Comparison of ENCODE assay signal across 32 cellular contexts in genomic region chr12:58359084-58359483, GRCh38.
A peak's percentile ranks its signal among the peaks of the same experiment; 100 is the strongest.
DNase-seq lines count a peak whose midpoint lies in the region; ATAC-seq, FAIRE-seq and TF ChIP-seq lines count a peak whose summit lies in the region.
"Had no signal": no experiment of that assay in that cellular context is flagged by ENCODE, and none has a peak within 500 bp of the region (broad histone marks: within the 10 kb centered on the region; RNA-seq: fewer than 3 reads in every experiment).

No MANE protein-coding gene starts in this region.

- no peak for FAIRE-seq in kidney (lab: Jason Lieb, UNC)
- FAIRE-seq: A204.1, endothelial cell of umbilical vein, GM19239 had no signal

- no peaks in the 10 kb centered on the region for H3K4me1 ChIP-seq in right cardiac atrium (ENCODE audit: control insufficient read depth, insufficient read depth, low read length)
- no peaks in the 10 kb centered on the region for H3K4me1 ChIP-seq in kidney (ENCODE audit: control insufficient read depth in 1 of 2, insufficient read depth in 1 of 2, low read depth in 1 of 2, low read length in 2 of 2)
- H3K4me1 ChIP-seq: BLaER1 treated with 17β-estradiol and CSF1 and Interleukin-3, amounts not matched to agents 10 nM and 100 nM; gastrocnemius medialis; left lung; psoas muscle; uterus had no signal

- H3K36me3 ChIP-seq in kidney (ENCODE audit: control insufficient read depth in 1 of 2, insufficient read depth in 2 of 2, low read length in 2 of 2) (no peaks in the 10 kb centered on the region), MG63 (no peaks in the 10 kb centered on the region; the same call in 1 of the 2 replicates)
- H3K36me3 ChIP-seq: BLaER1 treated with 17β-estradiol and CSF1 and Interleukin-3, amounts not matched to agents 10 nM and 100 nM; gastrocnemius medialis; left lung; thoracic aorta; uterus had no signal

- H3K9me3 ChIP-seq in right cardiac atrium (ENCODE audit: control insufficient read depth, low read length) (no peaks in the 10 kb centered on the region), kidney (ENCODE audit: control insufficient read depth in 1 of 2, low read length in 2 of 2) (no peaks in the 10 kb centered on the region), MG63 (peaks cover 3% of the 10 kb centered on the region; the same call in 1 of the 2 replicates)
- H3K9me3 ChIP-seq: gastrocnemius medialis, left lung, psoas muscle, thoracic aorta, uterus had no signal

- POLR2A ChIA-PET in GM10248 (lab: Yijun Ruan, JAX), result no interaction called here

- CTCF ChIA-PET in GM10248 (lab: Yijun Ruan, JAX), result interaction anchor here (1.3 to 1.7 kb wide), 3 partner anchors 9 to 21 kb away, joined by 4 to 5 read pairs (median 5); no protein-coding TSS in a partner anchor

- no peaks in the 10 kb centered on the region for H3K27me3 ChIP-seq in right cardiac atrium (ENCODE audit: control insufficient read depth, insufficient read depth)
- H3K27me3 ChIP-seq in MG63, result no peaks in the 10 kb centered on the region
- H3K27me3 ChIP-seq: BLaER1 treated with 17β-estradiol and CSF1 and Interleukin-3, amounts not matched to agents 10 nM and 100 nM; gastrocnemius medialis; left lung; uterus had no signal

- intact Hi-C loops in right cardiac atrium (cut with DNase I) (no loop called here), cardiac septum (cut with DNase I) (no loop called here), kidney (cut with DNase I) (loop anchor here (10.0 kb wide), 1 partner anchor 176 kb away; no protein-coding TSS in a partner anchor)

- WGBS in right cardiac atrium, result 53% methylated on average over 8 of the region's 8 CpGs

- H3K9ac ChIP-seq in kidney (ENCODE audit: low read length in 2 of 2), result no peak overlapping the region
- H3K9ac ChIP-seq: BLaER1 treated with 17β-estradiol and CSF1 and Interleukin-3, amounts not matched to agents 10 nM and 100 nM had no signal

- no peak overlapping the region for H3K27ac ChIP-seq in right cardiac atrium (ENCODE audit: low read length)
- no peak overlapping the region for H3K27ac ChIP-seq in kidney (ENCODE audit: low read depth in 2 of 2, low read length in 2 of 2)
- H3K27ac ChIP-seq: BLaER1 treated with 17β-estradiol and CSF1 and Interleukin-3, amounts not matched to agents 10 nM and 100 nM; gastrocnemius medialis; left lung; psoas muscle; thoracic aorta; uterus had no signal

- ATAC-seq in right cardiac atrium (peak in 1 of 2 donors; percentile 55), HG03460 (IDR thresholded peaks at IDR 0.05; ENCODE audit: unreplicated experiment) (no peak)
- ATAC-seq: activated CD8-positive, alpha-beta memory T cell treated with anti-CD3 and anti-CD28 coated beads, Interleukin-2, amount 10 ng/mL, durations not matched to agents 7 days and 5 days; activated naive CD8-positive, alpha-beta T cell treated with anti-CD3 and anti-CD28 coated beads, Interleukin-2, amount 50 U/mL, for 24 hours; gastrocnemius medialis; left lung; psoas muscle; stimulated activated naive CD8-positive, alpha-beta T cell treated with anti-CD3 and anti-CD28 coated beads, Interleukin-15, Interleukin-2, amounts not matched to agents 100 U/mL and 50 U/mL, for 24 hours had no signal

- TF ChIP-seq CTCF in kidney (IDR thresholded peaks at IDR 0.05; ENCODE audit: borderline replicate concordance, extremely low read depth, insufficient read depth) (no peak), GM10248 (IDR thresholded peaks at IDR 0.05; ENCODE audit: control extremely low read depth, extremely low read depth, low read depth, missing control alignments) (no peak)

- H3K4me3 ChIP-seq in right cardiac atrium (ENCODE audit: low read length), result no peak overlapping the region
- H3K4me3 ChIP-seq in kidney (ENCODE audit: low read length in 2 of 2), result no peak overlapping the region
- H3K4me3 ChIP-seq in MG63, result no peak overlapping the region
- H3K4me3 ChIP-seq: BLaER1 treated with 17β-estradiol and CSF1 and Interleukin-3, amounts not matched to agents 10 nM and 100 nM; gastrocnemius medialis; left lung; psoas muscle; thoracic aorta; uterus had no signal

- DNase-seq in right cardiac atrium (peak; percentile 27 to 72 (median 63)), cardiac septum (ENCODE audit: low spot score) (no peak), dedifferentiated amniotic fluid mesenchymal stem cell (ENCODE audit: extremely low spot score) (peak; percentile 86), kidney (peak; percentile 72), GM10248 (ENCODE audit: extremely low spot score) (no peak), MG63 (no peak), T1000 (lab: John Stamatoyannopoulos, UW) (no peak)
- DNase-seq: activated B cell treated with CpG ODN at 0.5 μM for 24 hours; activated CD8-positive, alpha-beta memory T cell treated with anti-CD3 and anti-CD28 coated beads, Interleukin-2, amount 10 ng/mL, durations not matched to agents 7 days and 5 days; activated naive CD8-positive, alpha-beta T cell treated with anti-CD3 and anti-CD28 coated beads, Interleukin-2, amount 50 U/mL, for 24 hours; activated T-cell treated with anti-CD3 and anti-CD28 coated beads, Interleukin-2, amount 50 U/mL, for 48 hours; DMS79; gastrocnemius medialis; GF-D8; HCEC 1CT; hippocampal formation; immature natural killer cell; left lung; naive B cell; NCI-H1105 treated with DMSO at 0.1 percent for 48 hours; NCI-H2081; NCI-H345; stimulated activated naive CD8-positive, alpha-beta T cell treated with anti-CD3 and anti-CD28 coated beads, Interleukin-15, Interleukin-2, amounts not matched to agents 100 U/mL and 50 U/mL, for 24 hours; SW 1271 had no signal

Comparison
In these comparisons a context has a peak if more than half of its experiments do, and no peak if none do; other contexts are left out.
1. DNase-seq: peak in right cardiac atrium (3 of 3), dedifferentiated amniotic fluid mesenchymal stem cell (single experiment) and kidney (single experiment); none in cardiac septum (single experiment), GM10248 (single experiment), MG63 (single experiment) and T1000 (single experiment).